Comparison of ENCODE assay signal across 13 cellular contexts in genomic region chr6:32096394-32097258, GRCh38. TPM values are rescaled to one million over a fixed set of nuclear protein-coding genes. Genes with fewer than 3 reads are reported as not detected.
A peak's percentile ranks its signal among the peaks of the same experiment; 100 is the strongest.
DNase-seq lines count a peak whose midpoint lies in the region; ATAC-seq and TF ChIP-seq lines count a peak whose summit lies in the region.
"Had no signal": no experiment of that assay in that cellular context is flagged by ENCODE, and none has a peak within 500 bp of the region (broad histone marks: within the 10 kb centered on the region; RNA-seq: fewer than 3 reads in every experiment).

No MANE protein-coding gene starts in this region.

- peak overlapping the region in 1 of 2 donors; percentile 87 for H3K27ac Mint-ChIP-seq in stimulated activated naive CD8-positive, alpha-beta T cell treated with anti-CD3 and anti-CD28 coated beads, Interleukin-15, amount 100 ng/mL, for 72 hours
- no peak overlapping the region for H3K27ac Mint-ChIP-seq in effector memory CD8-positive, alpha-beta T cell
- no peak overlapping the region for H3K27ac Mint-ChIP-seq in naive thymus-derived CD4-positive, alpha-beta T cell
- H3K27ac Mint-ChIP-seq: activated CD4-positive, alpha-beta memory T cell treated with anti-CD3 and anti-CD28 coated beads for 36 hours; memory B cell had no signal

- POLR2A ChIA-PET in naive thymus-derived CD4-positive, alpha-beta T cell (lab: Charles Lee), result no interaction called here

- no peaks in the 10 kb centered on the region for H3K9me3 Mint-ChIP-seq in stimulated activated naive CD8-positive, alpha-beta T cell treated with anti-CD3 and anti-CD28 coated beads, Interleukin-15, amount 100 ng/mL, for 72 hours
- no peaks in the 10 kb centered on the region for H3K9me3 Mint-ChIP-seq in effector memory CD8-positive, alpha-beta T cell
- peaks cover 0 to 3% (median 0%) of the 10 kb centered on the region in 11 donors for H3K9me3 Mint-ChIP-seq in naive thymus-derived CD4-positive, alpha-beta T cell
- H3K9me3 Mint-ChIP-seq: activated CD4-positive, alpha-beta memory T cell treated with anti-CD3 and anti-CD28 coated beads for 36 hours; memory B cell had no signal

- 79 to 83% (median 82%) methylated on average over 79 to 90 of the region's 90 CpGs for WGBS in ovary, 3 donors
- 55 to 62% methylated on average over 52 to 73 of the region's 90 CpGs for WGBS in lower leg skin, 2 donors

- TF ChIP-seq CTCF in ovary (IDR thresholded peaks at IDR 0.05), result no peak
- no peak for TF ChIP-seq CTCF in lower leg skin (IDR thresholded peaks at IDR 0.05)

- peaks cover 21% of the 10 kb centered on the region for H3K4me1 Mint-ChIP-seq in stimulated activated naive CD8-positive, alpha-beta T cell treated with anti-CD3 and anti-CD28 coated beads, Interleukin-15, amount 100 ng/mL, for 72 hours
- peaks cover 0 to 3% of the 10 kb centered on the region in 2 donors for H3K4me1 Mint-ChIP-seq in effector memory CD8-positive, alpha-beta T cell (ENCODE audit: low read depth in 2 of 2)
- peaks cover 0 to 3% (median 0%) of the 10 kb centered on the region in 7 donors for H3K4me1 Mint-ChIP-seq in naive thymus-derived CD4-positive, alpha-beta T cell

- H3K9me3 ChIP-seq in naive thymus-derived CD4-positive, alpha-beta T cell (ENCODE audit: control insufficient read depth in 2 of 3, low read length in 3 of 3), result no peaks in the 10 kb centered on the region
- H3K9me3 ChIP-seq in ovary, result no peaks in the 10 kb centered on the region

- no peak for TF ChIP-seq POLR2A in ovary (IDR thresholded peaks at IDR 0.05)
- no peak for TF ChIP-seq POLR2A in lower leg skin (IDR thresholded peaks at IDR 0.05)

- no peak overlapping the region for H3K4me3 ChIP-seq in naive thymus-derived CD4-positive, alpha-beta T cell (ENCODE audit: low read length)
- H3K4me3 ChIP-seq in ovary (no peak overlapping the region), lower leg skin (ENCODE audit: low read depth, poor library complexity, severe bottlenecking) (no peak overlapping the region)

- no peak overlapping the region for H3K27ac ChIP-seq in naive thymus-derived CD4-positive, alpha-beta T cell (ENCODE audit: low read depth, low read length)
- H3K27ac ChIP-seq in ovary, result no peak overlapping the region

- peaks cover 0 to 5% of the 10 kb centered on the region in 2 donors for H3K27me3 ChIP-seq in naive thymus-derived CD4-positive, alpha-beta T cell (ENCODE audit: control insufficient read depth in 2 of 2, insufficient read depth in 2 of 2, low read length in 2 of 2)
- no peaks in the 10 kb centered on the region for H3K27me3 ChIP-seq in ovary

- CTCF ChIA-PET in naive thymus-derived CD4-positive, alpha-beta T cell (lab: Charles Lee), result no interaction called here

- peaks cover 87% of the 10 kb centered on the region for H3K27me3 Mint-ChIP-seq in stimulated activated naive CD8-positive, alpha-beta T cell treated with anti-CD3 and anti-CD28 coated beads, Interleukin-15, amount 100 ng/mL, for 72 hours
- peaks cover 43 to 76% of the 10 kb centered on the region in 2 donors for H3K27me3 Mint-ChIP-seq in effector memory CD8-positive, alpha-beta T cell
- peaks cover 19 to 57% (median 52%) of the 10 kb centered on the region in 5 donors for H3K27me3 Mint-ChIP-seq in naive thymus-derived CD4-positive, alpha-beta T cell

- peak overlapping the region in 1 of 2 donors; percentile 58 for H3K4me3 Mint-ChIP-seq in stimulated activated naive CD8-positive, alpha-beta T cell treated with anti-CD3 and anti-CD28 coated beads, Interleukin-15, amount 100 ng/mL, for 72 hours
- peak overlapping the region; percentile 27 to 29 for H3K4me3 Mint-ChIP-seq in effector memory CD8-positive, alpha-beta T cell
- H3K4me3 Mint-ChIP-seq in naive thymus-derived CD4-positive, alpha-beta T cell, result peak overlapping the region in 6 of 10 donors; percentile 21 to 70 (median 52)
- H3K4me3 Mint-ChIP-seq: activated CD4-positive, alpha-beta memory T cell treated with anti-CD3 and anti-CD28 coated beads for 36 hours; memory B cell had no signal

- H3K36me3 Mint-ChIP-seq in effector memory CD8-positive, alpha-beta T cell (ENCODE audit: insufficient read depth), result peaks cover 3% of the 10 kb centered on the region
- H3K36me3 Mint-ChIP-seq in naive thymus-derived CD4-positive, alpha-beta T cell, result peaks cover 0 to 5% (median 4%) of the 10 kb centered on the region in 5 donors
- H3K36me3 Mint-ChIP-seq: activated CD4-positive, alpha-beta memory T cell treated with anti-CD3 and anti-CD28 coated beads for 36 hours had no signal

- no peak for TF ChIP-seq EP300 in ovary (IDR thresholded peaks at IDR 0.05)

- intact Hi-C loops in naive thymus-derived CD4-positive, alpha-beta T cell (cut with micrococcal nuclease), result no loop called here
- intact Hi-C loops in ovary (cut with DNase I) (no loop called here), lower leg skin (cut with DNase I; ENCODE audit: low total_unique reads) (no loop called here)

- DNase-seq in stimulated activated naive CD8-positive, alpha-beta T cell treated with anti-CD3 and anti-CD28 coated beads, Interleukin-15, amount 100 ng/mL, for 72 hours, result no peak
- DNase-seq in stimulated activated naive CD8-positive, alpha-beta T cell treated with anti-CD3 and anti-CD28 coated beads, Interleukin-15, Interleukin-2, amounts not matched to agents 100 U/mL and 50 U/mL, for 24 hours, result no peak
- no peak for DNase-seq in effector memory CD8-positive, alpha-beta T cell
- no peak for DNase-seq in naive thymus-derived CD4-positive, alpha-beta T cell
- DNase-seq in T-helper 9 cell, result no peak
- no peak for DNase-seq in ovary
- no peak for DNase-seq in lower leg skin (ENCODE audit: low spot score in 2 of 2)
- no peak for DNase-seq in ecto neural progenitor cell (ENCODE audit: low spot score)
- DNase-seq: activated CD4-positive, alpha-beta memory T cell treated with anti-CD3 and anti-CD28 coated beads for 36 hours; activated naive CD4-positive, alpha-beta T cell treated with anti-CD3 and anti-CD28 coated beads, Interleukin-2, amount 50 U/mL, for 16 hours; dermis blood vessel endothelial cell; NCI-H1436 treated with DMSO at 0.1 percent for 48 hours had no signal

- ATAC-seq in stimulated activated naive CD8-positive, alpha-beta T cell treated with anti-CD3 and anti-CD28 coated beads, Interleukin-15, amount 100 ng/mL, for 72 hours, result peak; percentile 34
- ATAC-seq in stimulated activated naive CD8-positive, alpha-beta T cell treated with anti-CD3 and anti-CD28 coated beads, Interleukin-15, Interleukin-2, amounts not matched to agents 100 U/mL and 50 U/mL, for 24 hours, result no peak
- ATAC-seq in effector memory CD8-positive, alpha-beta T cell (replicated peaks), result peak; percentile 8
- ATAC-seq in naive thymus-derived CD4-positive, alpha-beta T cell, result peak; percentile 16

- H3K4me1 ChIP-seq in naive thymus-derived CD4-positive, alpha-beta T cell (ENCODE audit: control insufficient read depth in 2 of 2, insufficient read depth in 2 of 2, low read length in 2 of 2), result peaks cover 0 to 7% of the 10 kb centered on the region in 2 donors
- peaks cover 16% of the 10 kb centered on the region for H3K4me1 ChIP-seq in ovary (ENCODE audit: insufficient read depth)

- H3K36me3 ChIP-seq in naive thymus-derived CD4-positive, alpha-beta T cell (ENCODE audit: control insufficient read depth in 2 of 3, insufficient read depth in 3 of 3, low read length in 3 of 3), result no peaks in the 10 kb centered on the region
- no peaks in the 10 kb centered on the region for H3K36me3 ChIP-seq in ovary

RNA-seq across cellular contexts. Expression of gene TNXB, which starts 12.5 kb away (rescaled TPM):
- total RNA-seq in naive thymus-derived CD4-positive, alpha-beta T cell, result 10 to 100 TPM in 4 of 5 experiments, 1 to 10 TPM in 1; 8.8 to 17.2 (median 13.1) TPM
- polyA plus RNA-seq in naive thymus-derived CD4-positive, alpha-beta T cell, result under 1 TPM in 1 of 2 donors, not detected in 1; 0.43 TPM
- total RNA-seq in ovary (100 to 1,000 TPM in 6 of 7 donors, 10 to 100 TPM in 1; 58.5 to 334 (median 205) TPM), lower leg skin (100 to 1,000 TPM in 1 of 4 donors, 10 to 100 TPM in 3; 24.9 to 155 (median 46.3) TPM)
- 100 to 1,000 TPM in 1 of 2 donors, 10 to 100 TPM in 1; 13.3 to 114 TPM for polyA plus RNA-seq in ovary

RNA-seq across cellular contexts. Expression of gene ATF6B, which starts 31.4 kb away (rescaled TPM):
- total RNA-seq in naive thymus-derived CD4-positive, alpha-beta T cell, result 100 to 1,000 TPM; 115 to 168 (median 142) TPM
- polyA plus RNA-seq in naive thymus-derived CD4-positive, alpha-beta T cell, result 10 to 100 TPM; 28.0 to 29.0 TPM
- total RNA-seq in ovary (100 to 1,000 TPM in 1 of 7 donors, 10 to 100 TPM in 6; 27.8 to 100 (median 84.5) TPM), lower leg skin (100 to 1,000 TPM in 1 of 4 donors, 10 to 100 TPM in 3; 46.8 to 102 (median 54.1) TPM)
- 10 to 100 TPM; 37.9 to 70.3 TPM for polyA plus RNA-seq in ovary

RNA-seq across cellular contexts. Expression of gene FKBPL, which starts 33.5 kb away (rescaled TPM):
- 1 to 10 TPM in 4 of 5 experiments, under 1 TPM in 1; 0.82 to 5.1 (median 3.0) TPM for total RNA-seq in naive thymus-derived CD4-positive, alpha-beta T cell
- polyA plus RNA-seq in naive thymus-derived CD4-positive, alpha-beta T cell, result 1 to 10 TPM; 1.3 to 4.1 TPM
- total RNA-seq in ovary, result 1 to 10 TPM; 1.7 to 4.6 (median 4.1) TPM
- 1 to 10 TPM; 4.2 to 5.5 TPM for polyA plus RNA-seq in ovary
- 10 to 100 TPM in 1 of 4 donors, 1 to 10 TPM in 3; 5.8 to 12.5 (median 8.0) TPM for total RNA-seq in lower leg skin

RNA-seq across cellular contexts. Expression of gene PRRT1, which starts 55.1 kb away (rescaled TPM):
- total RNA-seq in naive thymus-derived CD4-positive, alpha-beta T cell, result 1 to 10 TPM in 4 of 5 experiments, under 1 TPM in 1; 0.31 to 7.4 (median 3.4) TPM
- 1 to 10 TPM; 2.2 to 6.2 TPM for polyA plus RNA-seq in naive thymus-derived CD4-positive, alpha-beta T cell
- 10 to 100 TPM in 5 of 7 donors, 1 to 10 TPM in 2; 2.4 to 44.1 (median 28.0) TPM for total RNA-seq in ovary
- 10 to 100 TPM; 16.3 to 27.7 TPM for polyA plus RNA-seq in ovary
- 1 to 10 TPM in 2 of 4 donors, under 1 TPM in 2; 0.56 to 2.6 (median 0.94) TPM for total RNA-seq in lower leg skin
- total RNA-seq: dermis blood vessel endothelial cell had no signal

RNA-seq across cellular contexts. Expression of gene PPT2, which starts 57.3 kb away (rescaled TPM):
- 10 to 100 TPM; 11.8 to 21.9 (median 15.8) TPM for total RNA-seq in naive thymus-derived CD4-positive, alpha-beta T cell
- 10 to 100 TPM; 14.3 to 15.7 TPM for polyA plus RNA-seq in naive thymus-derived CD4-positive, alpha-beta T cell
- total RNA-seq in ovary (10 to 100 TPM; 33.5 to 63.9 (median 43.9) TPM), lower leg skin (100 to 1,000 TPM in 1 of 4 donors, 10 to 100 TPM in 3; 36.6 to 220 (median 56.9) TPM)
- 10 to 100 TPM; 34.4 to 53.1 TPM for polyA plus RNA-seq in ovary
